22 cellular contexts compared by ENCODE assay signal in the genomic region with DNA sequence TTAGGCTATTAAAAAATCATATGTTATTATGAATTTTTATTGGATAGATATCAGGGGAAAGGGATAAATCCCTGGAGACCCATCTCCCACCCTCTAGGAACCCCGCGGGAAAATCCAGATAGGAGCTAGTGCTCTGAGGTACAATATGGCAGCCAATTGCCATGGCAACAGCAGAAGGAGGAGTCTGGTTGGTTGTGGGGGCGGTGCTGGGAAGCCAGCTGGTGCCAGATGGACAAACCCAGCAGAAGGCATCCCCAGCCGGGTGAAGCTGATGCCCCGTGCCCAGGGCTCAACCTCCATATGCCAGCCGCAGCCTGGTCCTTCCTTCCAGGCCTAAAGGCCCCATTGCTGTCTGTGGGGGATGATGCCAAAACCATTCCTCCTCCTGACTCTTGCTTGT. TPM values are rescaled to one million over a fixed set of nuclear protein-coding genes. Genes with fewer than 3 reads are reported as not detected.
DNase-seq lines count a peak whose midpoint lies in the region; ATAC-seq and TF ChIP-seq lines count a peak whose summit lies in the region.
"Had no signal": no experiment of that assay in that cellular context is flagged by ENCODE, and none has a peak within 500 bp of the region (broad histone marks: within the 10 kb centered on the region; RNA-seq: fewer than 3 reads in every experiment).

No MANE protein-coding gene starts in this region.

- peak overlapping the region; percentile 93 for H3K27ac ChIP-seq in substantia nigra (ENCODE audit: low read depth, low read length, poor library complexity, severe bottlenecking)
- H3K27ac ChIP-seq in CD4-positive, alpha-beta T cell (ENCODE audit: low read depth, low read length), result no peak overlapping the region
- H3K27ac ChIP-seq: heart right ventricle, psoas muscle, vagina had no signal

- POLR2A ChIA-PET in CD4-positive, alpha-beta T cell (lab: Charles Lee), result no interaction called here

- H3K27me3 Mint-ChIP-seq in CD4-positive, alpha-beta T cell, result peaks cover 86% of the 10 kb centered on the region

- DNase-seq in NCI-H748 (lab: John Stamatoyannopoulos, UW; ENCODE audit: unreplicated experiment) (peak; percentile 34), NCI-H748 treated with DMSO at 0.1 percent for 48 hours (lab: John Stamatoyannopoulos, UW) (no peak), NCI-H82 (lab: John Stamatoyannopoulos, UW) (peak; percentile 74), globus pallidus (ENCODE audit: low spot score) (peak; percentile 90), substantia nigra (lab: John Stamatoyannopoulos, UW) (peak in 47 of 49 donors; percentile 29 to 92 (median 71)), SHP77 (lab: John Stamatoyannopoulos, UW) (no peak)
- DNase-seq in CD4-positive, alpha-beta T cell, result no peak
- DNase-seq: ACHN; activated CD4-positive, CD25-positive, alpha-beta regulatory T cell treated with anti-CD3 and anti-CD28 coated beads, Interleukin-2, amount 50 U/mL, for 72 hours; dermis blood vessel endothelial cell; heart right ventricle; IMR-90; kidney glomerular epithelial cell; mucosa of descending colon; Right ventricle myocardium superior had no signal

- no peak for ATAC-seq in HG03135 (IDR thresholded peaks at IDR 0.05; ENCODE audit: unreplicated experiment)
- ATAC-seq in CD4-positive, alpha-beta T cell (ENCODE audit: poor library complexity), result no peak
- ATAC-seq: esophagus mucosa, heart right ventricle, mucosa of descending colon, psoas muscle had no signal

- H3K27me3 ChIP-seq in CD4-positive, alpha-beta T cell (ENCODE audit: control insufficient read depth, insufficient read depth, low read length), result peaks cover 38% of the 10 kb centered on the region
- H3K27me3 ChIP-seq: vagina had no signal

- CTCF ChIA-PET in CD4-positive, alpha-beta T cell (lab: Charles Lee), result no interaction called here

- no peaks in the 10 kb centered on the region for H3K9me3 ChIP-seq in CD4-positive, alpha-beta T cell (ENCODE audit: control insufficient read depth, low read length)
- H3K9me3 ChIP-seq: heart right ventricle, mucosa of descending colon, psoas muscle, vagina had no signal

- H3K4me1 Mint-ChIP-seq in CD4-positive, alpha-beta T cell (ENCODE audit: low read depth), result no peaks in the 10 kb centered on the region

- no peaks in the 10 kb centered on the region for H3K36me3 Mint-ChIP-seq in CD4-positive, alpha-beta T cell (ENCODE audit: low read depth)

- no peaks in the 10 kb centered on the region for H3K9me3 Mint-ChIP-seq in CD4-positive, alpha-beta T cell
- H3K9me3 Mint-ChIP-seq: stimulated activated naive CD8-positive, alpha-beta T cell treated with anti-CD3 and anti-CD28 coated beads, Interleukin-15, Interleukin-2, amounts not matched to agents 100 ng/mL and 50 ng/mL, for 24 hours; T-helper 2 cell treated with Interferon-gamma antibody and Interleukin-4, amounts not matched to agents 5 μg/mL and 100 μg/mL, for 36 hours had no signal

- H3K27ac Mint-ChIP-seq in CD4-positive, alpha-beta T cell, result no peak overlapping the region
- H3K27ac Mint-ChIP-seq: stimulated activated naive CD8-positive, alpha-beta T cell treated with anti-CD3 and anti-CD28 coated beads, Interleukin-15, Interleukin-2, amounts not matched to agents 100 ng/mL and 50 ng/mL, for 24 hours; T-helper 2 cell treated with Interferon-gamma antibody and Interleukin-4, amounts not matched to agents 5 μg/mL and 100 μg/mL, for 36 hours had no signal

- intact Hi-C loops in CD4-positive, alpha-beta T cell (cut with DNase I, micrococcal nuclease), result no loop called here

- H3K4me3 Mint-ChIP-seq in CD4-positive, alpha-beta T cell, result no peak overlapping the region
- H3K4me3 Mint-ChIP-seq: stimulated activated naive CD8-positive, alpha-beta T cell treated with anti-CD3 and anti-CD28 coated beads, Interleukin-15, Interleukin-2, amounts not matched to agents 100 ng/mL and 50 ng/mL, for 24 hours; T-helper 2 cell treated with Interferon-gamma antibody and Interleukin-4, amounts not matched to agents 5 μg/mL and 100 μg/mL, for 36 hours had no signal

- TF ChIP-seq CTCF in CD4-positive, alpha-beta T cell (IDR thresholded peaks at IDR 0.05), result no peak

RNA-seq across cellular contexts. Expression of a gene that starts 38.3 kb away (rescaled TPM):
- total RNA-seq in CD4-positive, alpha-beta T cell, result not detected
- total RNA-seq: astrocyte, dermis blood vessel endothelial cell, heart right ventricle, IMR-90, mucosa of descending colon, psoas muscle, Right ventricle myocardium superior, vagina had no signal

Comparison
In these comparisons a context has a peak if more than half of its experiments do, and no peak if none do; other contexts are left out.
1. DNase-seq: peak in NCI-H748 (single experiment), NCI-H82 (single experiment), globus pallidus (single experiment) and substantia nigra (47 of 49); none in NCI-H748 treated with DMSO at 0.1 percent for 48 hours (single experiment), SHP77 (0 of 2) and CD4-positive, alpha-beta T cell (0 of 10).